11 cellular contexts compared by ENCODE assay signal in the genomic region with DNA sequence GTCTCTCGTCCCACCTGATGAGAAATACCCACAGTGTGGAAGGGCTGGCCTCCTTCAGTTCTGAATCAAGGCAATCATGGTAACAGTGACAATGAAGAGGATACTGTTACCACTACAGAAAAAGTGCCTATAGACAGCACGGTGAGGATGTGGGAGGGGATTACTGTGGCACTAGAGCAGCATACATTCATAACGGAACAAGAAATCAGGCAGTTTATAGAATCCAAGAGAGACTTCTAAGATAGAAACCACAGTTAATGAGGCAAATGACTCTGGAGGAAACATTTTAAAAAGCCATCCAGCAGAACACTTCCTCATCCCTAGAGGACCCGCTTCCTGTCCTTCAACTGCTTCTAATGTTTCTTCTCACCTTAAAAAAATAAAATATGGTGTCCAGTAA. TPM values are rescaled to one million over a fixed set of nuclear protein-coding genes. Genes with fewer than 3 reads are reported as not detected.
DNase-seq lines count a peak whose midpoint lies in the region; ATAC-seq and TF ChIP-seq lines count a peak whose summit lies in the region.
"Had no signal": no experiment of that assay in that cellular context is flagged by ENCODE, and none has a peak within 500 bp of the region (broad histone marks: within the 10 kb centered on the region; RNA-seq: fewer than 3 reads in every experiment).

No MANE protein-coding gene starts in this region.

- CTCF ChIA-PET in CD4-positive, alpha-beta T cell (lab: Charles Lee): no interaction called here

- no peaks in the 10 kb centered on the region for H3K9me3 Mint-ChIP-seq in CD4-positive, alpha-beta T cell
- H3K9me3 Mint-ChIP-seq in activated T-cell treated with anti-CD3 and anti-CD28 coated beads, Interleukin-2, amount 50 U/mL, for 72 hours: peaks cover 0 to 2% of the 10 kb centered on the region in 2 donors

- intact Hi-C loops in CD4-positive, alpha-beta T cell (cut with DNase I, micrococcal nuclease): loop anchor here (5.0 kb wide), 4 partner anchors 192 to 388 kb away; partner anchors contain the start of gene KAT8 (in 1 of the 2)

- H3K4me3 Mint-ChIP-seq in CD4-positive, alpha-beta T cell: peak overlapping the region; percentile 66
- H3K4me3 Mint-ChIP-seq in activated T-cell treated with anti-CD3 and anti-CD28 coated beads, Interleukin-2, amount 50 U/mL, for 72 hours: peak overlapping the region in 1 of 2 donors; percentile 54

- POLR2A ChIA-PET in CD4-positive, alpha-beta T cell (lab: Charles Lee): no interaction called here

- no peaks in the 10 kb centered on the region for H3K27me3 ChIP-seq in CD4-positive, alpha-beta T cell (ENCODE audit: control insufficient read depth, insufficient read depth, low read length)

- peaks cover 60% of the 10 kb centered on the region for H3K4me1 Mint-ChIP-seq in CD4-positive, alpha-beta T cell (ENCODE audit: low read depth)
- peaks cover 49% of the 10 kb centered on the region for H3K4me1 Mint-ChIP-seq in activated T-cell treated with anti-CD3 and anti-CD28 coated beads, Interleukin-2, amount 50 U/mL, for 72 hours (ENCODE audit: low read depth)

- no peaks in the 10 kb centered on the region for H3K9me3 ChIP-seq in CD4-positive, alpha-beta T cell (ENCODE audit: control insufficient read depth, low read length)

- H3K36me3 Mint-ChIP-seq in CD4-positive, alpha-beta T cell (ENCODE audit: low read depth): peaks cover 41% of the 10 kb centered on the region
- peaks cover 2 to 7% of the 10 kb centered on the region in 2 donors for H3K36me3 Mint-ChIP-seq in activated T-cell treated with anti-CD3 and anti-CD28 coated beads, Interleukin-2, amount 50 U/mL, for 72 hours (ENCODE audit: insufficient read depth in 2 of 2)

- no peak overlapping the region for H3K27ac ChIP-seq in CD4-positive, alpha-beta T cell (ENCODE audit: low read depth, low read length)
- H3K27ac ChIP-seq: SK-N-MC had no signal

- DNase-seq in CD4-positive, alpha-beta T cell: no peak
- peak; percentile 31 to 37 for DNase-seq in activated T-cell treated with anti-CD3 and anti-CD28 coated beads, Interleukin-2, amount 50 U/mL, for 72 hours
- DNase-seq in GM13976 (ENCODE audit: low spot score): no peak
- no peak for DNase-seq in NCI-H146 (lab: John Stamatoyannopoulos, UW)
- DNase-seq in SHP77 treated with DMSO at 0.1 percent for 48 hours (lab: John Stamatoyannopoulos, UW): no peak
- DNase-seq in HUDEP-2 (lab: John Stamatoyannopoulos, UW; ENCODE audit: unreplicated experiment in 76 of 76): no peak
- DNase-seq: NCI-H2227 treated with DMSO at 0.1 percent for 48 hours had no signal

- peak overlapping the region; percentile 98 for H3K27ac Mint-ChIP-seq in CD4-positive, alpha-beta T cell
- peak overlapping the region; percentile 79 for H3K27ac Mint-ChIP-seq in activated T-cell treated with anti-CD3 and anti-CD28 coated beads, Interleukin-2, amount 50 U/mL, for 72 hours

- no peak for ATAC-seq in CD4-positive, alpha-beta T cell (ENCODE audit: poor library complexity)
- ATAC-seq in GM18858 (IDR thresholded peaks at IDR 0.05; ENCODE audit: unreplicated experiment) (peak; percentile 55), HG03159 (IDR thresholded peaks at IDR 0.05; ENCODE audit: unreplicated experiment) (peak; percentile 43)
- peak; percentile 67 to 76 for ATAC-seq in activated T-cell treated with anti-CD3 and anti-CD28 coated beads, Interleukin-2, amount 50 U/mL, for 72 hours (replicated peaks in 1 of 2)

- no peak for TF ChIP-seq CTCF in CD4-positive, alpha-beta T cell (IDR thresholded peaks at IDR 0.05)
- no peak for TF ChIP-seq CTCF in GM13976 (IDR thresholded peaks at IDR 0.05; ENCODE audit: borderline replicate concordance, control extremely low read depth, extremely low read depth, insufficient read depth, missing control alignments)

- in situ Hi-C loops in GM13976 (cut with MboI; ENCODE audit: low sequenced_read_pairs, unreplicated experiment): loop anchor here (25.0 kb wide), 1 partner anchor 207 kb away; a partner anchor contains a TSS

- H3K27me3 Mint-ChIP-seq in CD4-positive, alpha-beta T cell: no peaks in the 10 kb centered on the region
- no peaks in the 10 kb centered on the region for H3K27me3 Mint-ChIP-seq in activated T-cell treated with anti-CD3 and anti-CD28 coated beads, Interleukin-2, amount 50 U/mL, for 72 hours (ENCODE audit: low read depth)

RNA-seq across cellular contexts. Expression of gene RUSF1, which starts 2.7 kb away (rescaled TPM):
- total RNA-seq in CD4-positive, alpha-beta T cell: 10 to 100 TPM; 69.2 to 73.2 TPM
- 10 to 100 TPM; 46.8 to 57.4 TPM for total RNA-seq in activated T-cell treated with anti-CD3 and anti-CD28 coated beads, Interleukin-2, amount 50 U/mL, for 72 hours

RNA-seq across cellular contexts. Expression of gene AHSP, which starts 22.2 kb away (rescaled TPM):
- total RNA-seq in CD4-positive, alpha-beta T cell: not detected
- not detected for total RNA-seq in activated T-cell treated with anti-CD3 and anti-CD28 coated beads, Interleukin-2, amount 50 U/mL, for 72 hours
- total RNA-seq: omental fat pad had no signal

RNA-seq across cellular contexts. Expression of gene SLC5A2, which starts 22.6 kb away (rescaled TPM):
- 1 to 10 TPM; 4.1 to 5.3 TPM for total RNA-seq in CD4-positive, alpha-beta T cell
- total RNA-seq in activated T-cell treated with anti-CD3 and anti-CD28 coated beads, Interleukin-2, amount 50 U/mL, for 72 hours: not detected
- total RNA-seq: omental fat pad had no signal

RNA-seq across cellular contexts. Expression of gene TGFB1I1, which starts 33.5 kb away (rescaled TPM):
- under 1 TPM; 0.36 to 0.42 TPM for total RNA-seq in CD4-positive, alpha-beta T cell
- 1 to 10 TPM; 1.3 to 4.4 TPM for total RNA-seq in activated T-cell treated with anti-CD3 and anti-CD28 coated beads, Interleukin-2, amount 50 U/mL, for 72 hours

RNA-seq across cellular contexts. Expression of gene ARMC5, which starts 46.2 kb away (rescaled TPM):
- total RNA-seq in CD4-positive, alpha-beta T cell: 10 to 100 TPM in 1 of 2 experiments, 1 to 10 TPM in 1; 8.5 to 10.8 TPM
- 10 to 100 TPM; 11.2 to 12.2 TPM for total RNA-seq in activated T-cell treated with anti-CD3 and anti-CD28 coated beads, Interleukin-2, amount 50 U/mL, for 72 hours

Comparison
In these comparisons a context has a peak if more than half of its experiments do, and no peak if none do; other contexts are left out.
1. DNase-seq: peak in activated T-cell treated with anti-CD3 and anti-CD28 coated beads, Interleukin-2, amount 50 U/mL, for 72 hours (2 of 2); none in CD4-positive, alpha-beta T cell (0 of 10), GM13976 (single experiment), NCI-H146 (single experiment), SHP77 treated with DMSO at 0.1 percent for 48 hours (single experiment) and HUDEP-2 (0 of 76).
2. RNA of gene SLC5A2, which starts 22.6 kb away (total RNA-seq): 4.1 to 5.3 TPM in CD4-positive, alpha-beta T cell; not detected in activated T-cell treated with anti-CD3 and anti-CD28 coated beads, Interleukin-2, amount 50 U/mL, for 72 hours; every median in the first group is over 4 times any median in the second.